In genomic region chr3:179606534-179607085, GRCh38 we compare ENCODE assay signal across 11 cellular contexts. TPM values are rescaled to one million over a fixed set of nuclear protein-coding genes. Genes with fewer than 3 reads are reported as not detected.
DNase-seq lines count a peak whose midpoint lies in the region; ATAC-seq lines count a peak whose summit lies in the region.
"Had no signal": no experiment of that assay in that cellular context is flagged by ENCODE, and none has a peak within 500 bp of the region (broad histone marks: within the 10 kb centered on the region; RNA-seq: fewer than 3 reads in every experiment).

No MANE protein-coding gene starts in this region.

- peaks cover 0 to 2% (median 0%) of the 10 kb centered on the region in 8 donors for H3K9me3 Mint-ChIP-seq in CD4-positive, alpha-beta memory T cell

- H3K27ac ChIP-seq in CD4-positive, alpha-beta memory T cell (ENCODE audit: low read depth, low read length): no peak overlapping the region

- peak overlapping the region in 5 of 7 donors; percentile 4 to 97 (median 42) for H3K27ac Mint-ChIP-seq in CD4-positive, alpha-beta memory T cell

- intact Hi-C loops in CD4-positive, alpha-beta memory T cell (cut with micrococcal nuclease): loop anchor here (10.0 kb wide), 1 partner anchor 1308 kb away; the partner anchor contains the start of gene FXR1

- no peaks in the 10 kb centered on the region for H3K27me3 Mint-ChIP-seq in CD4-positive, alpha-beta memory T cell

- no peak overlapping the region for H3K4me3 ChIP-seq in CD4-positive, alpha-beta memory T cell (ENCODE audit: low read length in 2 of 2)

- peaks cover 39% of the 10 kb centered on the region for H3K4me1 ChIP-seq in CD4-positive, alpha-beta memory T cell (ENCODE audit: insufficient read depth, low read length)

- DNase-seq in CD4-positive, alpha-beta memory T cell: no peak
- peak; percentile 46 for DNase-seq in RPMI8226
- peak; percentile 18 for DNase-seq in fibroblast of peridontal ligament (ENCODE audit: extremely low read depth)
- no peak for DNase-seq in ureter (ENCODE audit: low spot score)
- DNase-seq: DMS 273 treated with DMSO at 0.1 percent for 48 hours, kidney, NCI-H1930 had no signal

- H3K4me1 Mint-ChIP-seq in CD4-positive, alpha-beta memory T cell: peaks cover 29 to 57% (median 45%) of the 10 kb centered on the region in 4 donors

- POLR2A ChIA-PET in CD4-positive, alpha-beta memory T cell (lab: Charles Lee; ENCODE audit: partially characterized antibody): no interaction called here

- H3K27me3 ChIP-seq in CD4-positive, alpha-beta memory T cell (ENCODE audit: insufficient read depth, low read length): no peaks in the 10 kb centered on the region

- peak overlapping the region in 5 of 8 donors; percentile 46 to 61 (median 54) for H3K4me3 Mint-ChIP-seq in CD4-positive, alpha-beta memory T cell

- H3K9me3 ChIP-seq in CD4-positive, alpha-beta memory T cell (ENCODE audit: control insufficient read depth in 1 of 2, low read length in 2 of 2): no peaks in the 10 kb centered on the region

- H3K36me3 ChIP-seq in CD4-positive, alpha-beta memory T cell (ENCODE audit: insufficient read depth, low read length): peaks cover 4% of the 10 kb centered on the region

- ATAC-seq in GM18909 (IDR thresholded peaks at IDR 0.05; ENCODE audit: poor library complexity, unreplicated experiment) (peak; percentile 19), HG03108 (IDR thresholded peaks at IDR 0.05; ENCODE audit: unreplicated experiment) (no peak), HG03520 (IDR thresholded peaks at IDR 0.05; ENCODE audit: unreplicated experiment) (no peak), HG03039 (IDR thresholded peaks at IDR 0.05; ENCODE audit: unreplicated experiment) (no peak)

- CTCF ChIA-PET in CD4-positive, alpha-beta memory T cell (lab: Charles Lee; ENCODE audit: partially characterized antibody): no interaction called here

- H3K36me3 Mint-ChIP-seq in CD4-positive, alpha-beta memory T cell: peaks cover 6 to 27% of the 10 kb centered on the region in 2 donors

RNA-seq across cellular contexts. Expression of gene NDUFB5, which starts 2.0 kb away (rescaled TPM):
- 10 to 100 TPM; 55.7 to 63.6 TPM for total RNA-seq in CD4-positive, alpha-beta memory T cell
- 100 to 1,000 TPM in 1 of 2 donors, 10 to 100 TPM in 1; 82.3 to 121 TPM for polyA plus RNA-seq in CD4-positive, alpha-beta memory T cell
- 109 TPM for total RNA-seq in ureter

RNA-seq across cellular contexts. Expression of gene MRPL47, which starts 2.2 kb away (rescaled TPM):
- 10 to 100 TPM; 16.9 to 17.3 TPM for total RNA-seq in CD4-positive, alpha-beta memory T cell
- polyA plus RNA-seq in CD4-positive, alpha-beta memory T cell: 10 to 100 TPM; 47.9 to 61.8 TPM
- total RNA-seq in ureter: 27.3 TPM

RNA-seq across cellular contexts. Expression of gene ACTL6A, which starts 43.9 kb away (rescaled TPM):
- total RNA-seq in CD4-positive, alpha-beta memory T cell: 10 to 100 TPM; 56.9 to 62.4 TPM
- polyA plus RNA-seq in CD4-positive, alpha-beta memory T cell: 10 to 100 TPM; 52.9 to 63.0 TPM
- 45.8 TPM for total RNA-seq in ureter

RNA-seq across cellular contexts. Expression of gene USP13, which starts 46.2 kb away (rescaled TPM):
- total RNA-seq in CD4-positive, alpha-beta memory T cell: 10 to 100 TPM in 1 of 2 experiments, 1 to 10 TPM in 1; 9.7 to 11.6 TPM
- polyA plus RNA-seq in CD4-positive, alpha-beta memory T cell: 1 to 10 TPM; 5.3 to 9.4 TPM
- 9.1 TPM for total RNA-seq in ureter

Comparison
In these comparisons a context has a peak if more than half of its experiments do, and no peak if none do; other contexts are left out.
1. DNase-seq: peak in RPMI8226 (single experiment) and fibroblast of peridontal ligament (single experiment); none in CD4-positive, alpha-beta memory T cell (0 of 5) and ureter (single experiment).